1 cellular context compared by ENCODE assay signal in genomic region chr15:91472316-91472756, GRCh38.
TF ChIP-seq lines count a peak whose summit lies in the region.

No MANE protein-coding gene starts in this region.

TF ChIP-seq in K562, 482 proteins besides CTCF, POLR2A, EP300 and RAD21 (continued from another document):
- TF ChIP-seq AFF4 (CRISPR knock-in tag; IDR thresholded peaks at IDR 0.05) (no peak), ZBTB5 (IDR thresholded peaks at IDR 0.05) (no peak), RCOR1 (IDR thresholded peaks at IDR 0.05; ENCODE audit: borderline replicate concordance in 1 of 2, low read depth in 2 of 2, low read length in 2 of 2) (peak in 1 of 2 experiments; percentile 65; a peak in 1 of 4 replicates), PCBP1 (IDR thresholded peaks at IDR 0.05; ENCODE audit: low read depth, low read length, poor library complexity, severe bottlenecking) (no peak), KAT2B (IDR thresholded peaks at IDR 0.05; ENCODE audit: low read depth, low read length) (no peak), SMARCA4 (IDR thresholded peaks at IDR 0.05) (peak; percentile 65; the same call in 1 of the 2 replicates), TRIM24 (IDR thresholded peaks at IDR 0.05) (0 out of 4 replicates have a peak, but pooled peaks of 1 of the 2 experiments have one; percentile 25), ATF3 (IDR thresholded peaks at IDR 0.05) (no peak), ATF3 (CRISPR knock-in tag; conservative IDR thresholded peaks at IDR 0.05) (no peak), SIN3B (IDR thresholded peaks at IDR 0.05; ENCODE audit: low read depth) (no peak), SMARCE1 (IDR thresholded peaks at IDR 0.05) (peak; percentile 87; the same call in 1 of the 2 replicates), FOXP4 (CRISPR knock-in tag; IDR thresholded peaks at IDR 0.05; ENCODE audit: borderline replicate concordance) (no peak), ZNF354B (CRISPR knock-in tag; IDR thresholded peaks at IDR 0.05) (no peak), ZNF316 (IDR thresholded peaks at IDR 0.05) (peak; percentile 46), ZSCAN29 (IDR thresholded peaks at IDR 0.05) (no peak), ATF4 (CRISPR knock-in tag; IDR thresholded peaks at IDR 0.05) (no peak), ZNF133 (CRISPR knock-in tag; IDR thresholded peaks at IDR 0.05) (no peak), EHMT2 (IDR thresholded peaks at IDR 0.05) (no peak), KLF16 (IDR thresholded peaks at IDR 0.05) (peak; percentile 67; the same call in 1 of the 2 replicates), FOXA3 (CRISPR knock-in tag; conservative IDR thresholded peaks at IDR 0.05 in 1 of 2, IDR thresholded peaks at IDR 0.05 in 1 of 2) (peak in 1 of 2 experiments; percentile 94; a peak in 2 of 4 replicates), NFRKB (IDR thresholded peaks at IDR 0.05; ENCODE audit: low read depth) (no peak), MTA1 (IDR thresholded peaks at IDR 0.05; ENCODE audit: borderline replicate concordance) (peak; percentile 65; the same call in 1 of the 2 replicates), C11orf30 (IDR thresholded peaks at IDR 0.05; ENCODE audit: low read depth) (peak; percentile 44; the same call in 1 of the 2 replicates), VEZF1 (CRISPR knock-in tag; IDR thresholded peaks at IDR 0.05) (peak; percentile 12; the same call in 1 of the 2 replicates), TCF7 (IDR thresholded peaks at IDR 0.05; ENCODE audit: borderline replicate concordance) (no peak), ARID1B (IDR thresholded peaks at IDR 0.05) (peak; percentile 80), MTA3 (IDR thresholded peaks at IDR 0.05; ENCODE audit: borderline replicate concordance) (no peak), HSF4 (CRISPR knock-in tag; IDR thresholded peaks at IDR 0.05; ENCODE audit: borderline replicate concordance) (no peak), SMAD1 (IDR thresholded peaks at IDR 0.05; ENCODE audit: low read depth, low read length, partially characterized antibody) (no peak), CBFA2T2 (conservative IDR thresholded peaks at IDR 0.05) (peak; percentile 47; the same call in 1 of the 2 replicates), ZNF124 (CRISPR knock-in tag; IDR thresholded peaks at IDR 0.05) (no peak), SPI1 (IDR thresholded peaks at IDR 0.05; ENCODE audit: borderline replicate concordance, low read depth, low read length) (peak; percentile 57; the same call in 1 of the 2 replicates), SMARCC2 (IDR thresholded peaks at IDR 0.05; ENCODE audit: low read depth) (peak; percentile 44; the same call in 1 of the 2 replicates), ARID2 (IDR thresholded peaks at IDR 0.05) (no peak), PHTF2 (CRISPR knock-in tag; IDR thresholded peaks at IDR 0.05) (no peak), GABPB1 (CRISPR knock-in tag; IDR thresholded peaks at IDR 0.05) (no peak), RERE (CRISPR knock-in tag; IDR thresholded peaks at IDR 0.05; ENCODE audit: borderline replicate concordance) (no peak)
